ENCODE assay signal across 22 cellular contexts in genomic region chr13:112904436-112904960, GRCh38.
DNase-seq lines count a peak whose midpoint lies in the region; ATAC-seq and TF ChIP-seq lines count a peak whose summit lies in the region.
"Had no signal": no experiment of that assay in that cellular context is flagged by ENCODE, and none has a peak within 500 bp of the region (broad histone marks: within the 10 kb centered on the region; RNA-seq: fewer than 3 reads in every experiment).

No MANE protein-coding gene starts in this region.

- POLR2A ChIA-PET in MCF 10A (lab: Yijun Ruan, JAX): no interaction called here

- intact Hi-C loops in breast epithelium (cut with DNase I; ENCODE audit: low total_unique reads) (no loop called here), MCF 10A (cut with micrococcal nuclease) (no loop called here), right lobe of liver (cut with DNase I) (no loop called here), thyroid gland (cut with DNase I) (no loop called here), aorta (cut with DNase I) (no loop called here)

- peaks cover 4 to 23% of the 10 kb centered on the region in 2 donors for H3K4me1 ChIP-seq in breast epithelium
- H3K4me1 ChIP-seq in right lobe of liver: no peaks in the 10 kb centered on the region
- H3K4me1 ChIP-seq in thyroid gland: peaks cover 48 to 50% of the 10 kb centered on the region in 2 donors
- H3K4me1 ChIP-seq in aorta (ENCODE audit: control insufficient read depth in 1 of 2, insufficient read depth in 2 of 2, low read length in 2 of 2): no peaks in the 10 kb centered on the region
- H3K4me1 ChIP-seq: Peyer's patch had no signal

- H3K36me3 Mint-ChIP-seq in MCF 10A (ENCODE audit: insufficient read depth, unreplicated experiment): no peaks in the 10 kb centered on the region
- H3K36me3 Mint-ChIP-seq: CD4-positive, alpha-beta memory T cell had no signal

- H3K4me3 Mint-ChIP-seq in MCF 10A (ENCODE audit: unreplicated experiment): no peak overlapping the region
- H3K4me3 Mint-ChIP-seq: CD4-positive, alpha-beta memory T cell; HFFc6 had no signal

- H3K27me3 ChIP-seq in breast epithelium (no peaks in the 10 kb centered on the region), WERI-Rb-1 (ENCODE audit: insufficient read depth, low read depth, severe bottlenecking) (no peaks in the 10 kb centered on the region), right lobe of liver (no peaks in the 10 kb centered on the region), thyroid gland (no peaks in the 10 kb centered on the region), aorta (ENCODE audit: control insufficient read depth in 1 of 2, insufficient read depth in 2 of 2, low read length in 1 of 2) (no peaks in the 10 kb centered on the region), MG63 (peaks cover 21% of the 10 kb centered on the region)
- H3K27me3 ChIP-seq: Peyer's patch had no signal

- DNase-seq in breast epithelium (ENCODE audit: low spot score in 2 of 2): peak in 1 of 2 donors; percentile 34
- DNase-seq in MCF 10A (ENCODE audit: unreplicated experiment): no peak
- peak; percentile 99 for DNase-seq in WERI-Rb-1
- peak; percentile 22 to 60 (median 41) for DNase-seq in right lobe of liver
- no peak for DNase-seq in thyroid gland
- DNase-seq in aorta: no peak
- DNase-seq in foreskin melanocyte: no peak
- DNase-seq in MG63: no peak
- DNase-seq: Calu3; CD4-positive, alpha-beta memory T cell; H7; HFFc6; KG1; NCI-H1048; NCI-H1436 treated with DMSO at 0.1 percent for 48 hours; NCI-H2029 treated with DMSO at 0.1 percent for 48 hours; NCI-H2171 treated with DMSO at 0.1 percent for 48 hours; NCI-H446 treated with DMSO at 0.1 percent for 48 hours; NCI-H69; NK-92 treated with Interleukin-12 subunit alpha and Interleukin-12 subunit beta, amount 100 ng/mL, for 24 hours had no signal

- H3K36me3 ChIP-seq in breast epithelium: no peaks in the 10 kb centered on the region
- peaks cover 23% of the 10 kb centered on the region for H3K36me3 ChIP-seq in WERI-Rb-1
- H3K36me3 ChIP-seq in right lobe of liver: no peaks in the 10 kb centered on the region
- no peaks in the 10 kb centered on the region for H3K36me3 ChIP-seq in thyroid gland
- no peaks in the 10 kb centered on the region for H3K36me3 ChIP-seq in aorta (ENCODE audit: control insufficient read depth in 1 of 2, insufficient read depth in 2 of 2, low read length in 1 of 2)
- H3K36me3 ChIP-seq in MG63: no peaks in the 10 kb centered on the region
- H3K36me3 ChIP-seq: Peyer's patch had no signal

- H3K4me1 Mint-ChIP-seq in MCF 10A (ENCODE audit: insufficient read depth, unreplicated experiment): no peaks in the 10 kb centered on the region
- H3K4me1 Mint-ChIP-seq: CD4-positive, alpha-beta memory T cell had no signal

- H3K9me3 Mint-ChIP-seq in MCF 10A (ENCODE audit: unreplicated experiment): no peaks in the 10 kb centered on the region

- TF ChIP-seq POLR2A in breast epithelium (IDR thresholded peaks at IDR 0.05): no peak
- no peak for TF ChIP-seq POLR2A in right lobe of liver (IDR thresholded peaks at IDR 0.05)
- TF ChIP-seq POLR2A in thyroid gland (IDR thresholded peaks at IDR 0.05): no peak

- CTCF ChIA-PET in MCF 10A (lab: Yijun Ruan, JAX): interaction anchor here (0.7 kb wide), 1 partner anchor 30 kb away, joined by 3 read pairs; no protein-coding TSS in a partner anchor

- no peak overlapping the region for H3K27ac Mint-ChIP-seq in MCF 10A (ENCODE audit: low read depth, unreplicated experiment)
- H3K27ac Mint-ChIP-seq: CD4-positive, alpha-beta memory T cell; HFFc6 had no signal

- WGBS in right lobe of liver (ENCODE audit: insufficient coverage, low coverage, low lambda C conversion rate, missing lambda C conversion rate): 64% methylated on average over 11 of the region's 13 CpGs
- 93 to 96% methylated on average over 12 to 13 of the region's 13 CpGs for WGBS in thyroid gland, 2 donors
- 97% methylated on average over 13 of the region's 13 CpGs for WGBS in aorta, 2 donors

- ATAC-seq in right lobe of liver: peak in 2 of 4 donors; percentile 26 to 40
- no peak for ATAC-seq in aorta (ENCODE audit: low FRiP score)
- ATAC-seq: Right ventricle myocardium inferior had no signal

- BruUV-seq in MCF 10A (replicated peaks; lab: Mats Ljungman, UMichigan): no TSS peak

- peaks cover 0 to 10% of the 10 kb centered on the region in 2 donors for H3K9me3 ChIP-seq in breast epithelium
- peaks cover 8% of the 10 kb centered on the region for H3K9me3 ChIP-seq in WERI-Rb-1 (ENCODE audit: severe bottlenecking)
- no peaks in the 10 kb centered on the region for H3K9me3 ChIP-seq in right lobe of liver
- no peaks in the 10 kb centered on the region for H3K9me3 ChIP-seq in thyroid gland
- H3K9me3 ChIP-seq in aorta (ENCODE audit: control insufficient read depth, low read length): no peaks in the 10 kb centered on the region
- 0 out of 2 replicates have a peak, but pooled peaks cover 2% of the 10 kb centered on the region for H3K9me3 ChIP-seq in MG63
- H3K9me3 ChIP-seq: Peyer's patch had no signal

- no peak for TF ChIP-seq CTCF in breast epithelium (IDR thresholded peaks at IDR 0.05)
- TF ChIP-seq CTCF in MCF 10A (IDR thresholded peaks at IDR 0.05; ENCODE audit: unreplicated experiment): no peak
- TF ChIP-seq CTCF in WERI-Rb-1 (IDR thresholded peaks at IDR 0.05; ENCODE audit: low read depth, low read length): peak; percentile 30; the same call in 1 of the 2 replicates
- no peak for TF ChIP-seq CTCF in right lobe of liver (IDR thresholded peaks at IDR 0.05)
- TF ChIP-seq CTCF in thyroid gland (IDR thresholded peaks at IDR 0.05): no peak

- H3K27me3 Mint-ChIP-seq in MCF 10A (ENCODE audit: insufficient read depth, unreplicated experiment): peaks cover 35% of the 10 kb centered on the region

- H3K4me3 ChIP-seq in breast epithelium (no peak overlapping the region), WERI-Rb-1 (ENCODE audit: low read depth, low read length) (peak overlapping the region; percentile 44), right lobe of liver (no peak overlapping the region), thyroid gland (replicated peaks in 1 of 3) (no peak overlapping the region), aorta (ENCODE audit: low read length in 2 of 2) (no peak overlapping the region), MG63 (no peak overlapping the region)
- H3K4me3 ChIP-seq: Peyer's patch had no signal

- H3K27ac ChIP-seq in breast epithelium (peak overlapping the region; percentile 82 to 84), WERI-Rb-1 (peak overlapping the region; percentile 89), right lobe of liver (no peak overlapping the region), thyroid gland (peak overlapping the region; percentile 93 to 97 (median 95)), aorta (ENCODE audit: low read depth in 1 of 2, low read length in 2 of 2) (no peak overlapping the region)
- H3K27ac ChIP-seq: Peyer's patch had no signal

Comparison
In these comparisons a context has a peak if more than half of its experiments do, and no peak if none do; other contexts are left out.
1. DNase-seq: peak in WERI-Rb-1 (single experiment) and right lobe of liver (3 of 3); none in MCF 10A (single experiment), thyroid gland (0 of 2), aorta (0 of 2), foreskin melanocyte (single experiment) and MG63 (single experiment).
2. H3K27ac ChIP-seq: peak in breast epithelium (2 of 2), WERI-Rb-1 (single experiment) and thyroid gland (3 of 3); none in right lobe of liver (0 of 3) and aorta (0 of 2).